23 cellular contexts compared by ENCODE assay signal in the genomic region with DNA sequence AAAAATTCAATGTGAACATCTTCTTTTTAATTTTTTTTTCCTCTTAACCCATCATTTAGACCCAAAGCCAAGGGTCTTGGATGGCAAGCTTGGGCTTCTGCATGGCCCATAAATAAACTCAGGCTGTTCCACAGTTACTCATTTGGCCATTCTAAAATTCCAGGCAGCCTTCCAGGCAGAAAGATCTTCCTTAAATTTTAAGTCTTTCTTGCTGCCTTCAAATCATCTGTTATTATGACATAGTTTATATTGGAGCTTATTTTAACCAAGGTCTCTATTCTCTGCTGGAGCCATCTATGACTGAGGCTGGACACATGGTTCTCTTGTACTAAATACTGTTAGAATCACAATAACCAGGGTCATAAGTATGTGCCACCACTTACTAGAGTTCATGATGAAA.
"Had no signal": no experiment of that assay in that cellular context is flagged by ENCODE, and none has a peak within 500 bp of the region (broad histone marks: within the 10 kb centered on the region; RNA-seq: fewer than 3 reads in every experiment).

No MANE protein-coding gene starts in this region.

- H3K9me3 Mint-ChIP-seq: activated CD4-positive, alpha-beta T cell treated with anti-CD3 and anti-CD28 coated beads, Interleukin-2, amount 10 ng/mL, durations not matched to agents 7 days and 5 days; activated CD8-positive, alpha-beta T cell treated with anti-CD3 and anti-CD28 coated beads for 36 hours; activated naive CD4-positive, alpha-beta T cell treated with anti-CD3 and anti-CD28 coated beads, Interleukin-2, amount 50 U/mL, for 24 hours; activated T-helper 1 cell treated with anti-CD3 and anti-CD28 coated beads, Interleukin-12 subunit alpha, Interleukin-12 subunit beta, Interleukin-2, Interleukin-4 antibody, amounts not matched to agents 30 ng/mL and 10 ng/mL and 1 ng/mL, durations not matched to agents 14 hours and 24 hours and 36 hours; brain; dendritic cell treated with granulocyte-macrophage colony-stimulating factor and Interleukin-4, amounts not matched to agents 40 ng/mL and 50 ng/mL, for 4 days had no signal

- H2AFZ ChIP-seq: hepatocyte, parathyroid adenoma had no signal

- H3K4me3 ChIP-seq: hepatocyte, right lobe of liver, uterus had no signal

- H3K27ac ChIP-seq: foreskin keratinocyte, parathyroid adenoma, right lobe of liver, WERI-Rb-1 had no signal

- H3K36me3 Mint-ChIP-seq: activated naive CD4-positive, alpha-beta T cell treated with anti-CD3 and anti-CD28 coated beads, Interleukin-2, amount 50 U/mL, for 24 hours; memory B cell; stimulated activated naive B cell treated with anti-CD40 and anti-IgM and Interleukin-4, amounts not matched to agents 10 μg/mL and 1 μg/mL and 100 μg/mL, for 72 hours had no signal

- H3K36me3 ChIP-seq: right lobe of liver, uterus, WERI-Rb-1 had no signal

- DNase-seq: activated CD4-positive, alpha-beta T cell treated with anti-CD3 and anti-CD28 coated beads, Interleukin-2, amount 10 ng/mL, durations not matched to agents 7 days and 5 days; activated CD4-positive, CD25-positive, alpha-beta regulatory T cell treated with anti-CD3 and anti-CD28 coated beads, Interleukin-2, amount 50 U/mL, for 72 hours; activated CD8-positive, alpha-beta T cell treated with anti-CD3 and anti-CD28 coated beads for 36 hours; activated gamma-delta T cell; caudate nucleus; effector memory CD4-positive, alpha-beta T cell; foreskin keratinocyte; kidney glomerular epithelial cell; nucleus accumbens; right lobe of liver; stimulated activated CD4-positive, alpha-beta T cell treated with anti-CD3 and anti-CD28 coated beads, Interleukin-2, amount 100 ng/mL, for 48 hours; stimulated activated CD8-positive, alpha-beta memory T cell treated with anti-CD3 and anti-CD28 coated beads, Interleukin-4, amount 100 ng/mL, for 48 hours; stimulated activated naive B cell treated with anti-CD40 and anti-IgM and Interleukin-4, amounts not matched to agents 10 μg/mL and 1 μg/mL and 100 μg/mL, for 72 hours; T-helper 1 cell; uterus; WERI-Rb-1 had no signal

- H3K79me2 ChIP-seq: hepatocyte, parathyroid adenoma had no signal

- H3K9ac ChIP-seq: parathyroid adenoma had no signal

- H3K27me3 Mint-ChIP-seq: activated CD4-positive, alpha-beta T cell treated with anti-CD3 and anti-CD28 coated beads, Interleukin-2, amount 10 ng/mL, durations not matched to agents 7 days and 5 days; activated CD8-positive, alpha-beta T cell treated with anti-CD3 and anti-CD28 coated beads for 36 hours; activated naive CD4-positive, alpha-beta T cell treated with anti-CD3 and anti-CD28 coated beads, Interleukin-2, amount 50 U/mL, for 24 hours; brain; dendritic cell treated with granulocyte-macrophage colony-stimulating factor and Interleukin-4, amounts not matched to agents 40 ng/mL and 50 ng/mL, for 4 days had no signal

- ATAC-seq: activated CD8-positive, alpha-beta T cell treated with anti-CD3 and anti-CD28 coated beads for 36 hours; foreskin keratinocyte; right lobe of liver; stimulated activated naive B cell treated with anti-CD40 and anti-IgM and Interleukin-4, amounts not matched to agents 10 μg/mL and 1 μg/mL and 100 μg/mL, for 72 hours had no signal

- H3K4me3 Mint-ChIP-seq: activated CD4-positive, alpha-beta T cell treated with anti-CD3 and anti-CD28 coated beads, Interleukin-2, amount 10 ng/mL, durations not matched to agents 7 days and 5 days; activated CD8-positive, alpha-beta T cell treated with anti-CD3 and anti-CD28 coated beads for 36 hours; activated naive CD4-positive, alpha-beta T cell treated with anti-CD3 and anti-CD28 coated beads, Interleukin-2, amount 50 U/mL, for 24 hours; activated T-helper 1 cell treated with anti-CD3 and anti-CD28 coated beads, Interleukin-12 subunit alpha, Interleukin-12 subunit beta, Interleukin-2, Interleukin-4 antibody, amounts not matched to agents 30 ng/mL and 10 ng/mL and 1 ng/mL, durations not matched to agents 14 hours and 24 hours and 36 hours; brain; dendritic cell treated with granulocyte-macrophage colony-stimulating factor and Interleukin-4, amounts not matched to agents 40 ng/mL and 50 ng/mL, for 4 days; memory B cell; stimulated activated naive B cell treated with anti-CD40 and anti-IgM and Interleukin-4, amounts not matched to agents 10 μg/mL and 1 μg/mL and 100 μg/mL, for 72 hours had no signal

- H3K4me1 ChIP-seq: foreskin keratinocyte, parathyroid adenoma, uterus had no signal

- H3K27me3 ChIP-seq: foreskin keratinocyte, hepatocyte, right lobe of liver, uterus had no signal

- H3K4me2 ChIP-seq: hepatocyte had no signal

- H3K27ac Mint-ChIP-seq: activated CD4-positive, alpha-beta T cell treated with anti-CD3 and anti-CD28 coated beads, Interleukin-2, amount 10 ng/mL, durations not matched to agents 7 days and 5 days; activated CD8-positive, alpha-beta T cell treated with anti-CD3 and anti-CD28 coated beads for 36 hours; activated naive CD4-positive, alpha-beta T cell treated with anti-CD3 and anti-CD28 coated beads, Interleukin-2, amount 50 U/mL, for 24 hours; activated T-helper 1 cell treated with anti-CD3 and anti-CD28 coated beads, Interleukin-12 subunit alpha, Interleukin-12 subunit beta, Interleukin-2, Interleukin-4 antibody, amounts not matched to agents 30 ng/mL and 10 ng/mL and 1 ng/mL, durations not matched to agents 14 hours and 24 hours and 36 hours; dendritic cell treated with granulocyte-macrophage colony-stimulating factor and Interleukin-4, amounts not matched to agents 40 ng/mL and 50 ng/mL, for 4 days; memory B cell; stimulated activated naive B cell treated with anti-CD40 and anti-IgM and Interleukin-4, amounts not matched to agents 10 μg/mL and 1 μg/mL and 100 μg/mL, for 72 hours had no signal

- H3K9me3 ChIP-seq: right lobe of liver, uterus had no signal

- H3K4me1 Mint-ChIP-seq: activated CD4-positive, alpha-beta T cell treated with anti-CD3 and anti-CD28 coated beads, Interleukin-2, amount 10 ng/mL, durations not matched to agents 7 days and 5 days; activated naive CD4-positive, alpha-beta T cell treated with anti-CD3 and anti-CD28 coated beads, Interleukin-2, amount 50 U/mL, for 24 hours; memory B cell; stimulated activated naive B cell treated with anti-CD40 and anti-IgM and Interleukin-4, amounts not matched to agents 10 μg/mL and 1 μg/mL and 100 μg/mL, for 72 hours had no signal
